Comparison of ENCODE assay signal across 10 cellular contexts in genomic region chr3:125146601-125147490, GRCh38.
DNase-seq lines count a peak whose midpoint lies in the region; ATAC-seq and TF ChIP-seq lines count a peak whose summit lies in the region.
"Had no signal": no experiment of that assay in that cellular context is flagged by ENCODE, and none has a peak within 500 bp of the region (broad histone marks: within the 10 kb centered on the region; RNA-seq: fewer than 3 reads in every experiment).

No MANE protein-coding gene starts in this region.

- no peaks in the 10 kb centered on the region for H3K27me3 Mint-ChIP-seq in Calu3 (ENCODE audit: unreplicated experiment)

- H3K27ac ChIP-seq in esophagus muscularis mucosa (replicated peaks in 1 of 4) (peak overlapping the region; percentile 21 to 53 (median 37)), neuronal stem cell (replicated peaks; ENCODE audit: low read length) (no peak overlapping the region)

- no peak for TF ChIP-seq CTCF in GM12875 (IDR thresholded peaks at IDR 0.05; ENCODE audit: borderline replicate concordance, insufficient read depth, low read depth, low read length)
- TF ChIP-seq CTCF in esophagus muscularis mucosa (IDR thresholded peaks at IDR 0.05), result no peak
- TF ChIP-seq CTCF in Calu3 (IDR thresholded peaks at IDR 0.05; ENCODE audit: unreplicated experiment), result no peak

- no TSS peak for BruUV-seq in Calu3 (replicated peaks; lab: Mats Ljungman, UMichigan)

- no peaks in the 10 kb centered on the region for H3K9me3 ChIP-seq in esophagus muscularis mucosa
- H3K9me3 ChIP-seq in neuronal stem cell (replicated peaks in 1 of 2; ENCODE audit: control insufficient read depth in 2 of 2, insufficient read depth in 1 of 2, low read depth in 1 of 2, low read length in 2 of 2), result peaks cover 0 to 7% of the 10 kb centered on the region in 2 donors

- ATAC-seq in HG03045 (IDR thresholded peaks at IDR 0.05; ENCODE audit: unreplicated experiment) (no peak), GM19324 (IDR thresholded peaks at IDR 0.05; ENCODE audit: low FRiP score, unreplicated experiment) (no peak), HG02610 (IDR thresholded peaks at IDR 0.05; ENCODE audit: unreplicated experiment) (no peak)

- H4K91ac ChIP-seq in neuronal stem cell (ENCODE audit: low read depth, low read length, poor library complexity), result no peak overlapping the region

- DNase-seq in KBM-7, result peak; percentile 30
- DNase-seq in esophagus muscularis mucosa (ENCODE audit: extremely low spot score), result no peak
- DNase-seq in neuronal stem cell (ENCODE audit: low spot score), result no peak
- no peak for DNase-seq in Calu3
- DNase-seq: GOT3 had no signal

- TF ChIP-seq POLR2A in esophagus muscularis mucosa (IDR thresholded peaks at IDR 0.05; ENCODE audit: low read depth), result no peak

- H3K79me1 ChIP-seq in neuronal stem cell (ENCODE audit: low read depth, low read length), result no peaks in the 10 kb centered on the region

- H3K36me3 Mint-ChIP-seq in Calu3 (ENCODE audit: insufficient read depth, unreplicated experiment), result no peaks in the 10 kb centered on the region

- no peak overlapping the region for H2BK12ac ChIP-seq in neuronal stem cell (ENCODE audit: low read length)

- H3K18ac ChIP-seq in neuronal stem cell (ENCODE audit: low read length), result no peak overlapping the region

- H3K4me1 Mint-ChIP-seq in Calu3 (ENCODE audit: low read depth, unreplicated experiment), result no peaks in the 10 kb centered on the region

- no peak overlapping the region for H2BK120ac ChIP-seq in neuronal stem cell (ENCODE audit: low read depth, low read length)

- H3K27me3 ChIP-seq in esophagus muscularis mucosa, result no peaks in the 10 kb centered on the region
- no peaks in the 10 kb centered on the region for H3K27me3 ChIP-seq in neuronal stem cell (ENCODE audit: control insufficient read depth in 3 of 3, insufficient read depth in 3 of 3, low read depth in 1 of 3, low read length in 3 of 3)

- H3K23ac ChIP-seq in neuronal stem cell (ENCODE audit: low read depth, low read length, poor library complexity), result peak overlapping the region; percentile 56

- H3K4me3 Mint-ChIP-seq in Calu3 (ENCODE audit: low read depth, unreplicated experiment), result no peak overlapping the region
- H3K4me3 Mint-ChIP-seq: T-helper 1 cell treated with Interleukin-12 subunit alpha and Interleukin-12 subunit beta and Interleukin-4 antibody, amounts not matched to agents 30 μg/mL and 1 μg/mL, for 36 hours had no signal

- H2AFZ ChIP-seq in neuronal stem cell (ENCODE audit: low read length), result no peak overlapping the region

- 78% methylated on average over 19 of the region's 22 CpGs for WGBS in esophagus muscularis mucosa
- no CpG with 5 or more reads among the region's 22 CpGs for WGBS in neuronal stem cell (ENCODE audit: extremely low coverage in 2 of 2, insufficient read length in 2 of 2, insufficient replicate concordance in 1 of 2), 2 donors

- no peak overlapping the region for H3K14ac ChIP-seq in neuronal stem cell (ENCODE audit: low read length)

- no peak overlapping the region for H3K4ac ChIP-seq in neuronal stem cell (ENCODE audit: low read length)

- H2BK5ac ChIP-seq in neuronal stem cell (ENCODE audit: low read length), result no peak overlapping the region

- no peak overlapping the region for H3K9ac ChIP-seq in neuronal stem cell (ENCODE audit: low read depth, low read length, poor library complexity)

- peak overlapping the region; percentile 12 for H3K4me3 ChIP-seq in GM12875 (ENCODE audit: low read depth, low read length)
- H3K4me3 ChIP-seq in esophagus muscularis mucosa, result no peak overlapping the region
- no peak overlapping the region for H3K4me3 ChIP-seq in neuronal stem cell (ENCODE audit: low read length in 2 of 2)

- no peak overlapping the region for H4K8ac ChIP-seq in neuronal stem cell (ENCODE audit: low read depth, low read length)

- TF ChIP-seq EP300 in esophagus muscularis mucosa (IDR thresholded peaks at IDR 0.05), result no peak

- intact Hi-C loops in esophagus muscularis mucosa (cut with DNase I) (no loop called here), Calu3 (cut with micrococcal nuclease; ENCODE audit: unreplicated experiment) (no loop called here)

- no peaks in the 10 kb centered on the region for H3K36me3 ChIP-seq in esophagus muscularis mucosa
- no peaks in the 10 kb centered on the region for H3K36me3 ChIP-seq in neuronal stem cell (replicated peaks in 1 of 2; ENCODE audit: control insufficient read depth in 2 of 2, insufficient read depth in 2 of 2, low read length in 2 of 2)

- in situ Hi-C loops in KBM-7 (cut with MboI; ENCODE audit: low pct_unique_long_range_greater_than_20kb, low sequenced_read_pairs), result no loop called here

- no peak overlapping the region for H2BK15ac ChIP-seq in neuronal stem cell (ENCODE audit: low read length)

- CTCF ChIA-PET in Calu3 (lab: Charles Lee), result no interaction called here

- no peak overlapping the region for H3K27ac Mint-ChIP-seq in Calu3 (ENCODE audit: unreplicated experiment)
- H3K27ac Mint-ChIP-seq: T-helper 1 cell treated with Interleukin-12 subunit alpha and Interleukin-12 subunit beta and Interleukin-4 antibody, amounts not matched to agents 30 μg/mL and 1 μg/mL, for 36 hours had no signal

- H3K9me3 Mint-ChIP-seq in Calu3 (ENCODE audit: low read depth, unreplicated experiment), result no peaks in the 10 kb centered on the region
- H3K9me3 Mint-ChIP-seq: T-helper 1 cell treated with Interleukin-12 subunit alpha and Interleukin-12 subunit beta and Interleukin-4 antibody, amounts not matched to agents 30 μg/mL and 1 μg/mL, for 36 hours had no signal

- no peak overlapping the region for H3K4me2 ChIP-seq in neuronal stem cell (ENCODE audit: insufficient read depth, low read length, poor library complexity, severe bottlenecking)

- H2AK5ac ChIP-seq in neuronal stem cell (ENCODE audit: low read depth, low read length), result no peak overlapping the region

- H3K4me1 ChIP-seq in esophagus muscularis mucosa (peaks cover 50 to 69% (median 60%) of the 10 kb centered on the region in 4 donors), neuronal stem cell (ENCODE audit: control insufficient read depth in 2 of 2, insufficient read depth in 1 of 2, low read depth in 1 of 2, low read length in 2 of 2) (peaks cover 16 to 22% of the 10 kb centered on the region in 2 donors)
